In genomic region chr6:11416099-11416935, GRCh38 we compare ENCODE assay signal across 7 cellular contexts.
A peak's percentile ranks its signal among the peaks of the same experiment; 100 is the strongest.
DNase-seq lines count a peak whose midpoint lies in the region; ATAC-seq, FAIRE-seq and TF ChIP-seq lines count a peak whose summit lies in the region.
"Not testable (repeated sequence)": the region's sequence is repeated elsewhere in the genome, so short reads cannot be mapped to it uniquely, and the experiment has no call there.

No MANE protein-coding gene starts in this region.

- H3K56ac ChIP-seq in IMR-90 (ENCODE audit: extremely low read depth, insufficient read depth, low read length) = not testable (repeated sequence)

- H3K36me3 ChIP-seq in IMR-90 (ENCODE audit: control insufficient read depth, insufficient read depth, low read length); bronchial epithelial cell (ENCODE audit: control insufficient read depth, insufficient read depth, low read length); osteoblast (ENCODE audit: insufficient read depth, low read length): not testable (repeated sequence)

- dilution Hi-C loops in IMR-90 (cut with HindIII; ENCODE audit: low sequenced_read_pairs, unreplicated experiment) = not testable (repeated sequence)

- H3K4me3 Mint-ChIP-seq in Calu3 (ENCODE audit: low read depth, unreplicated experiment); T-helper 1 cell treated with Interleukin-12 subunit alpha and Interleukin-12 subunit beta and Interleukin-4 antibody, amounts not matched to agents 30 μg/mL and 1 μg/mL, for 36 hours; activated naive CD4-positive, alpha-beta T cell treated with anti-CD3 and anti-CD28 coated beads, Interleukin-2, amount 10 ng/mL, durations not matched to agents 7 days and 5 days: not testable (repeated sequence)

- peak overlapping the region; percentile 66 for H2AFZ ChIP-seq in IMR-90 (replicated peaks; ENCODE audit: low read length, poor library complexity)
- peak overlapping the region; percentile 31 for H2AFZ ChIP-seq in osteoblast (ENCODE audit: low read length)

- H2BK5ac ChIP-seq in IMR-90 (ENCODE audit: low read depth, low read length, poor library complexity, severe bottlenecking) = not testable (repeated sequence)

- not testable (repeated sequence) for H3K4me1 ChIP-seq in IMR-90 (ENCODE audit: control insufficient read depth, insufficient read depth, low read length)
- H3K4me1 ChIP-seq in osteoblast (ENCODE audit: insufficient read depth, low read length) = peaks cover 18% of the 10 kb centered on the region

- H3K27ac ChIP-seq in IMR-90 (ENCODE audit: insufficient read depth, low read length); osteoblast (ENCODE audit: low read depth, low read length): not testable (repeated sequence)

- not testable (repeated sequence) for H3K27me3 Mint-ChIP-seq in Calu3 (ENCODE audit: unreplicated experiment); T-helper 1 cell treated with Interleukin-12 subunit alpha and Interleukin-12 subunit beta and Interleukin-4 antibody, amounts not matched to agents 30 μg/mL and 1 μg/mL, for 36 hours (ENCODE audit: low read depth); activated naive CD4-positive, alpha-beta T cell treated with anti-CD3 and anti-CD28 coated beads, Interleukin-2, amount 10 ng/mL, durations not matched to agents 7 days and 5 days

- not testable (repeated sequence) for H3K4ac ChIP-seq in IMR-90 (ENCODE audit: low read depth, low read length)

- intact Hi-C loops in Calu3 (cut with micrococcal nuclease; ENCODE audit: unreplicated experiment); IMR-90 (cut with micrococcal nuclease): not testable (repeated sequence)

- not testable (repeated sequence) for TF ChIP-seq RAD21 in IMR-90 (IDR thresholded peaks at IDR 0.05; ENCODE audit: low read length)

- not testable (repeated sequence) for H3K9me1 ChIP-seq in IMR-90 (ENCODE audit: insufficient read depth, low read length)

- not testable (repeated sequence) for H3K9ac ChIP-seq in IMR-90 (ENCODE audit: low read depth, low read length)

- H2AK5ac ChIP-seq in IMR-90 (ENCODE audit: low read depth, low read length) = not testable (repeated sequence)

- TF ChIP-seq CTCF in Calu3 (IDR thresholded peaks at IDR 0.05; ENCODE audit: unreplicated experiment); IMR-90 (conservative IDR thresholded peaks at IDR 0.05; ENCODE audit: low read depth, low read length); bronchial epithelial cell (IDR thresholded peaks at IDR 0.05; ENCODE audit: insufficient read depth, low read length, severe bottlenecking); osteoblast (IDR thresholded peaks at IDR 0.05; ENCODE audit: extremely low read depth, low read depth, low read length): not testable (repeated sequence)

- H3K4me2 ChIP-seq in IMR-90 (ENCODE audit: low read depth, low read length); osteoblast (ENCODE audit: insufficient read depth, low read length): not testable (repeated sequence)

- peak overlapping the region; percentile 40; the same call in 1 of the 2 replicates for H2BK20ac ChIP-seq in IMR-90 (ENCODE audit: low read depth, low read length)

- peak; percentile 83 for FAIRE-seq in bronchial epithelial cell (lab: Jason Lieb, UNC)

- not testable (repeated sequence) for H3K4me3 ChIP-seq in IMR-90 (ENCODE audit: insufficient read depth, low read depth, low read length); bronchial epithelial cell (ENCODE audit: low read depth, low read length); osteoblast (ENCODE audit: insufficient read depth, low read length)

- H2BK120ac ChIP-seq in IMR-90 (ENCODE audit: low read depth, low read length) = not testable (repeated sequence)

- not testable (repeated sequence) for H4K20me1 ChIP-seq in IMR-90 (ENCODE audit: insufficient read depth, low read length); osteoblast (ENCODE audit: insufficient read depth, low read length)

- not testable (repeated sequence) for H3K18ac ChIP-seq in IMR-90 (ENCODE audit: low read depth, low read length)

- not testable (repeated sequence) for H2AK9ac ChIP-seq in IMR-90 (replicated peaks; ENCODE audit: low read depth, low read length, poor library complexity)

- H3K36me3 Mint-ChIP-seq in Calu3 (ENCODE audit: insufficient read depth, unreplicated experiment); T-helper 1 cell treated with Interleukin-12 subunit alpha and Interleukin-12 subunit beta and Interleukin-4 antibody, amounts not matched to agents 30 μg/mL and 1 μg/mL, for 36 hours (ENCODE audit: low read depth): not testable (repeated sequence)
- H3K36me3 Mint-ChIP-seq in activated naive CD4-positive, alpha-beta T cell treated with anti-CD3 and anti-CD28 coated beads, Interleukin-2, amount 10 ng/mL, durations not matched to agents 7 days and 5 days = peaks cover 12% of the 10 kb centered on the region

- peak overlapping the region; percentile 47 for H3K27ac Mint-ChIP-seq in Calu3 (ENCODE audit: unreplicated experiment)
- H3K27ac Mint-ChIP-seq in T-helper 1 cell treated with Interleukin-12 subunit alpha and Interleukin-12 subunit beta and Interleukin-4 antibody, amounts not matched to agents 30 μg/mL and 1 μg/mL, for 36 hours = peak overlapping the region; percentile 26
- H3K27ac Mint-ChIP-seq in activated naive CD4-positive, alpha-beta T cell treated with anti-CD3 and anti-CD28 coated beads, Interleukin-2, amount 10 ng/mL, durations not matched to agents 7 days and 5 days = peak overlapping the region; percentile 51

- POLR2A ChIA-PET in IMR-90 (lab: Charles Lee; ENCODE audit: unreplicated experiment) = not testable (repeated sequence)

- WGBS in IMR-90 (ENCODE audit: extremely low coverage in 2 of 2, insufficient read length in 1 of 2), 2 experiments = no CpG with 5 or more reads among the region's 7 CpGs

- H3K4me1 Mint-ChIP-seq in Calu3 (ENCODE audit: low read depth, unreplicated experiment) = not testable (repeated sequence)
- H3K4me1 Mint-ChIP-seq in T-helper 1 cell treated with Interleukin-12 subunit alpha and Interleukin-12 subunit beta and Interleukin-4 antibody, amounts not matched to agents 30 μg/mL and 1 μg/mL, for 36 hours (ENCODE audit: low read depth) = peaks cover 38% of the 10 kb centered on the region
- peaks cover 38% of the 10 kb centered on the region for H3K4me1 Mint-ChIP-seq in activated naive CD4-positive, alpha-beta T cell treated with anti-CD3 and anti-CD28 coated beads, Interleukin-2, amount 10 ng/mL, durations not matched to agents 7 days and 5 days

- H3K27me3 ChIP-seq in IMR-90 (ENCODE audit: control insufficient read depth, insufficient read depth, low read length); bronchial epithelial cell (ENCODE audit: control insufficient read depth, insufficient read depth, low read length); osteoblast (ENCODE audit: insufficient read depth, low read length): not testable (repeated sequence)

- not testable (repeated sequence) for H4K5ac ChIP-seq in IMR-90 (ENCODE audit: low read depth, low read length)

- H3K9me3 Mint-ChIP-seq in Calu3 (ENCODE audit: low read depth, unreplicated experiment) = not testable (repeated sequence)
- peaks cover 18% of the 10 kb centered on the region for H3K9me3 Mint-ChIP-seq in T-helper 1 cell treated with Interleukin-12 subunit alpha and Interleukin-12 subunit beta and Interleukin-4 antibody, amounts not matched to agents 30 μg/mL and 1 μg/mL, for 36 hours
- H3K9me3 Mint-ChIP-seq in activated naive CD4-positive, alpha-beta T cell treated with anti-CD3 and anti-CD28 coated beads, Interleukin-2, amount 10 ng/mL, durations not matched to agents 7 days and 5 days = peaks cover 15% of the 10 kb centered on the region

- H4K91ac ChIP-seq in IMR-90 (ENCODE audit: insufficient read depth, low read depth, low read length) = not testable (repeated sequence)

- H3K79me1 ChIP-seq in IMR-90 (ENCODE audit: low read depth in 1 of 2, low read length in 2 of 2) = not testable (repeated sequence)

- not testable (repeated sequence) for H3K9me3 ChIP-seq in IMR-90 (ENCODE audit: control insufficient read depth, insufficient read depth, low read length); osteoblast (ENCODE audit: low read depth, low read length)

- not testable (repeated sequence) for ATAC-seq in IMR-90 (ENCODE audit: low read depth)

- BruUV-seq in Calu3 (replicated peaks; lab: Mats Ljungman, UMichigan); IMR-90 (replicated peaks; lab: Mats Ljungman, UMichigan): not testable (repeated sequence)

- H3K79me2 ChIP-seq in osteoblast (ENCODE audit: insufficient read depth, low read length) = not testable (repeated sequence)

- in situ Hi-C loops in IMR-90 (cut with MboI; ENCODE audit: low sequenced_read_pairs) = not testable (repeated sequence)

- H3K23ac ChIP-seq in IMR-90 (ENCODE audit: low read depth, low read length) = not testable (repeated sequence)

- TF ChIP-seq POLR2A in IMR-90 (IDR thresholded peaks at IDR 0.05; ENCODE audit: low read depth, low read length) = not testable (repeated sequence)

- not testable (repeated sequence) for DNase-seq in Calu3; activated naive CD4-positive, alpha-beta T cell treated with anti-CD3 and anti-CD28 coated beads, Interleukin-2, amount 10 ng/mL, durations not matched to agents 7 days and 5 days; osteoblast (ENCODE audit: insufficient read length, low spot score, missing footprints)
- DNase-seq in IMR-90 (peak; percentile 57), bronchial epithelial cell (ENCODE audit: low read depth) (peak; percentile 89), islet precursor cell (peak; percentile 86)

- H4K8ac ChIP-seq in IMR-90 (ENCODE audit: low read depth in 2 of 2, low read length in 2 of 2) = 0 out of 4 replicates have a peak overlapping the region, but pooled peaks of 1 of the 2 experiments have one; percentile 58

- H3K14ac ChIP-seq in IMR-90 (replicated peaks; ENCODE audit: low read depth, low read length) = peak overlapping the region; percentile 50; the same call in 1 of the 2 replicates

- CTCF ChIA-PET in Calu3 (lab: Charles Lee) = not testable (repeated sequence)
- CTCF ChIA-PET in IMR-90 (lab: Yijun Ruan, JAX) = interaction anchor here (1.2 kb wide), 1 partner anchor 58 kb away, joined by 3 read pairs; no protein-coding TSS in a partner anchor
- CTCF ChIA-PET in activated naive CD4-positive, alpha-beta T cell treated with anti-CD3 and anti-CD28 coated beads, Interleukin-2, amount 10 ng/mL, durations not matched to agents 7 days and 5 days (lab: Charles Lee) = interaction anchor here (0.7 to 1.4 kb wide), 4 partner anchors 35 to 199 kb away, joined by 3 to 5 read pairs (median 3); no protein-coding TSS in a partner anchor

- peak overlapping the region; percentile 85; the same call in 1 of the 3 replicates for H2BK15ac ChIP-seq in IMR-90 (ENCODE audit: low read depth, low read length)
